In the genomic region with DNA sequence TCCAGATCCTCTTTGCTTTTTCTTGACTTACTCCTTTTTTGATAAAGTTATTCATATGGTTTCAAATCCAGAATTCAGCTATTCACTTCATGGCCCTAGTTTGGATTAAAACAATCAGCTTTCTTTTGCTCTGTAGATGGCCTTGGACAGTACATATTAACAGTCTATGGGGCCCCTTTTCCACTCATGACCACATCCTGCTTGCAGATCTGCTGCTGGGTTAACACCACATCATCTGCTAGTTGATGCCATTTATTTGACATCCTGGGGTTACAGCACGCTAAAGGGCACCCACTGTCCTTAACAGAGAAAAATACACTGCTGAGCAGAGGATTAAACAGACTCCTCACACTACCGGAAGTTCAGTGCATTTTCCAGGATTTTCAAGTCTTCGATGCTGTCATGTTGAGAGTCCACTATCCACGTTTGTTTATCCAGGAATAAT, we compare ENCODE assay signal across 8 cellular contexts. TPM values are rescaled to one million over a fixed set of nuclear protein-coding genes. Genes with fewer than 3 reads are reported as not detected.
DNase-seq lines count a peak whose midpoint lies in the region; ATAC-seq, FAIRE-seq and TF ChIP-seq lines count a peak whose summit lies in the region.

No MANE protein-coding gene starts in this region.

- H3K4me3 ChIP-seq in endothelial cell of umbilical vein (replicated peaks in 1 of 3; ENCODE audit: insufficient read depth in 1 of 3, low read depth in 1 of 3, low read length in 3 of 3): no peak overlapping the region

- H3K9me3 ChIP-seq in endothelial cell of umbilical vein (replicated peaks; ENCODE audit: control insufficient read depth, insufficient read depth, low read length): no peaks in the 10 kb centered on the region

- H3K4me2 ChIP-seq in endothelial cell of umbilical vein (ENCODE audit: insufficient read depth, low read length): no peak overlapping the region

- H4K20me1 ChIP-seq in endothelial cell of umbilical vein (replicated peaks; ENCODE audit: control insufficient read depth, extremely low read depth, insufficient read depth, low read length): no peaks in the 10 kb centered on the region

- H3K4me1 ChIP-seq in endothelial cell of umbilical vein (ENCODE audit: control insufficient read depth, extremely low read depth, insufficient read depth, low read length): peaks cover 30% of the 10 kb centered on the region

- H3K27ac ChIP-seq in endothelial cell of umbilical vein (ENCODE audit: insufficient read depth, low read depth, low read length): no peak overlapping the region

- no peaks in the 10 kb centered on the region for H3K27me3 ChIP-seq in endothelial cell of umbilical vein (ENCODE audit: control insufficient read depth in 2 of 2, insufficient read depth in 2 of 2, low read length in 2 of 2)

- H3K9me1 ChIP-seq in endothelial cell of umbilical vein (replicated peaks; ENCODE audit: control insufficient read depth, extremely low read depth, insufficient read depth, low read length): no peaks in the 10 kb centered on the region

- peaks cover 39% of the 10 kb centered on the region for H3K79me2 ChIP-seq in endothelial cell of umbilical vein (ENCODE audit: control insufficient read depth, insufficient read depth, low read length)

- H2AFZ ChIP-seq in endothelial cell of umbilical vein (ENCODE audit: low read depth, low read length): peak overlapping the region; percentile 55

- no peak for TF ChIP-seq CTCF in endothelial cell of umbilical vein (IDR thresholded peaks at IDR 0.05; ENCODE audit: extremely low read depth in 1 of 2, insufficient read depth in 1 of 2, low read depth in 1 of 2, low read length in 2 of 2)

- FAIRE-seq in endothelial cell of umbilical vein (lab: Jason Lieb, UNC): no peak

- no peaks in the 10 kb centered on the region for H3K36me3 ChIP-seq in endothelial cell of umbilical vein (ENCODE audit: control insufficient read depth in 2 of 2, extremely low read depth in 1 of 2, insufficient read depth in 2 of 2, low read length in 2 of 2)

- no peak for TF ChIP-seq POLR2A in endothelial cell of umbilical vein (IDR thresholded peaks at IDR 0.05; ENCODE audit: low read depth, low read length)

- POLR2A ChIA-PET in endothelial cell of umbilical vein (lab: Charles Lee): no interaction called here

- no TSS peak for BruUV-seq in endothelial cell of umbilical vein (replicated peaks; lab: Mats Ljungman, UMichigan)

- dilution Hi-C loops in endothelial cell of umbilical vein (cut with MboI; ENCODE audit: extremely low pct_ligation_motif_present, low sequenced_read_pairs): no loop called here

- ATAC-seq in left cardiac atrium: peak; percentile 12 to 39
- no peak for ATAC-seq in Right ventricle myocardium superior (ENCODE audit: poor library complexity)
- peak; percentile 84 for ATAC-seq in HG03175 (IDR thresholded peaks at IDR 0.05; ENCODE audit: unreplicated experiment)
- ATAC-seq in activated CD4-positive, CD25-positive, alpha-beta regulatory T cell treated with anti-CD3 and anti-CD28 coated beads, Interleukin-2, amount 50 U/mL, for 24 hours: peak; percentile 56 to 65

- no peak for DNase-seq in left cardiac atrium
- no peak for DNase-seq in Right ventricle myocardium superior
- DNase-seq in endothelial cell of umbilical vein (ENCODE audit: low read depth, low spot score): no peak
- peak; percentile 25 for DNase-seq in stimulated activated CD4-positive, alpha-beta T cell treated with anti-CD3 and anti-CD28 coated beads, Interleukin-4, amount 100 ng/mL, for 1 hour
- no peak for DNase-seq in occipital lobe (lab: John Stamatoyannopoulos, UW)
- DNase-seq in cortex of kidney (lab: John Stamatoyannopoulos, UW): no peak

- intact Hi-C loops in left cardiac atrium (cut with DNase I) (no loop called here), Right ventricle myocardium superior (cut with DNase I) (no loop called here), endothelial cell of umbilical vein (cut with micrococcal nuclease) (loop anchor here (1.0 kb wide), 1 partner anchor 8 kb away; no protein-coding TSS in a partner anchor)

- CTCF ChIA-PET in endothelial cell of umbilical vein (lab: Charles Lee): interaction anchor here (1.6 to 3.3 kb wide), 3 partner anchors 8 to 805 kb away, joined by 7 to 18 read pairs (median 16); no protein-coding TSS in a partner anchor

- no peak overlapping the region for H3K9ac ChIP-seq in endothelial cell of umbilical vein (replicated peaks; ENCODE audit: extremely low read depth, insufficient read depth, low read length)

TF ChIP-seq in endothelial cell of umbilical vein, 7 proteins besides CTCF, POLR2A, EP300 and RAD21:
- TF ChIP-seq JUN (IDR thresholded peaks at IDR 0.05; ENCODE audit: borderline replicate concordance, insufficient read depth, insufficient read length, low read depth): no peak
- TF ChIP-seq MYC (IDR thresholded peaks at IDR 0.05; ENCODE audit: low read depth, low read length): no peak
- no peak for TF ChIP-seq POLR2AphosphoS5 (IDR thresholded peaks at IDR 0.05; ENCODE audit: insufficient read depth, low read depth, low read length)
- no peak for TF ChIP-seq GATA2 (IDR thresholded peaks at IDR 0.05; ENCODE audit: insufficient read depth, insufficient read length, low read depth, low read length)
- TF ChIP-seq FOS (IDR thresholded peaks at IDR 0.05; ENCODE audit: borderline replicate concordance, insufficient read depth, low read length): no peak
- no peak for TF ChIP-seq MAX (IDR thresholded peaks at IDR 0.05; ENCODE audit: insufficient read depth, insufficient read length)
- TF ChIP-seq EZH2 (IDR thresholded peaks at IDR 0.05; ENCODE audit: borderline replicate concordance, low read depth, low read length, severe bottlenecking): no peak

RNA-seq across cellular contexts. Expression of gene IFI16, which starts 0.9 kb away (rescaled TPM):
- total RNA-seq in left cardiac atrium (10 to 100 TPM; 43.7 to 67.7 TPM), Right ventricle myocardium superior (21.1 TPM), endothelial cell of umbilical vein (174 and 183 TPM in 2 replicates), occipital lobe (23.4 TPM)
- polyA plus RNA-seq in endothelial cell of umbilical vein: 43.9 and 52.8 TPM in 2 replicates
- 105 TPM in 2 replicates for polyA plus RNA-seq in endothelial cell of umbilical vein (2011; cell fraction: cytosol; rRNA removed)
- polyA plus RNA-seq in endothelial cell of umbilical vein (2011; cell fraction: nucleus; rRNA removed): 101 and 111 TPM in 2 replicates
- 120 and 181 TPM in 2 replicates for polyA plus RNA-seq in endothelial cell of umbilical vein (2012)
- polyA minus RNA-seq in endothelial cell of umbilical vein: 58.2 and 67.7 TPM in 2 replicates
- polyA minus RNA-seq in endothelial cell of umbilical vein (2011; cell fraction: cytosol; rRNA and poly(A)+ RNA removed): 20.9 TPM
- polyA minus RNA-seq in endothelial cell of umbilical vein (2011; cell fraction: nucleus; rRNA and poly(A)+ RNA removed): 69.3 and 79.2 TPM in 2 replicates
